In the genomic region with DNA sequence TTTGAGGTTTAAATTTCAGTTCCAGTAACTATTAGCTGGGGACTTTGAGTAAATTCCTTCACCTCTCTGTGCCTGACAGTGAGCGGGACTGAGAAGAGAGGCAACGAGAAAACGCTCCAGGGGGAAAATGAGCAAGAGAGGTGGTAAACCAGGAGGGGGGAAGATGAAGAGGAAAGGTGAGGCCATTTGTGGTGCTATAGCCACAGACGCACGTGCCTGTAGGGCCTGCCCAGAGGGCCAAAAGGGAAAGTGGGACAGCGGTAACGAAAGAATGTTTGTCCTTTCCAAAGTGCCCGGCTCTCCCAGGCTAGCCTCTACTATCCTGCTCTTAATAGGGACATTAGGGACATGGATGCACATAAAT, we compare ENCODE assay signal across 24 cellular contexts.
"Had no signal": no experiment of that assay in that cellular context is flagged by ENCODE, and none has a peak within 500 bp of the region (broad histone marks: within the 10 kb centered on the region; RNA-seq: fewer than 3 reads in every experiment).

No MANE protein-coding gene starts in this region.

- H3K36me3 Mint-ChIP-seq: immature natural killer cell; naive thymus-derived CD8-positive, alpha-beta T cell had no signal

- DNase-seq: activated CD4-positive, alpha-beta memory T cell treated with anti-CD3 and anti-CD28 coated beads, Interleukin-2, amount 10 ng/mL, durations not matched to agents 7 days and 5 days; activated CD4-positive, alpha-beta T cell treated with anti-CD3 and anti-CD28 coated beads, Interleukin-2, amount 10 ng/mL, durations not matched to agents 7 days and 5 days; activated CD4-positive, CD25-positive, alpha-beta regulatory T cell treated with anti-CD3 and anti-CD28 coated beads, Interleukin-2, amount 50 U/mL, for 72 hours; activated CD8-positive, alpha-beta memory T cell treated with anti-CD3 and anti-CD28 coated beads, Interleukin-2, amount 50 U/mL, for 48 hours; activated gamma-delta T cell treated with Interleukin-2 at 50 U/mL for 16 hours; activated naive CD4-positive, alpha-beta T cell treated with anti-CD3 and anti-CD28 coated beads, Interleukin-2, amount 50 U/mL, for 16 hours; activated T-cell treated with anti-CD3 and anti-CD28 coated beads, Interleukin-2, amount 50 U/mL, for 24 hours; amniotic stem cell; dermis blood vessel endothelial cell; effector CD4-positive, alpha-beta T cell; foreskin melanocyte; immature natural killer cell; kidney; lower lobe of right lung; mesenchymal stem cell; naive thymus-derived CD8-positive, alpha-beta T cell; stimulated activated CD4-positive, alpha-beta T cell treated with anti-CD3 and anti-CD28 coated beads, Interleukin-15, amount 100 ng/mL, for 24 hours; stimulated activated naive CD4-positive, alpha-beta T cell; T-helper 2 cell; transverse colon; uterus had no signal

- H3K4me1 Mint-ChIP-seq: activated CD4-positive, alpha-beta memory T cell treated with anti-CD3 and anti-CD28 coated beads, Interleukin-2, amount 10 ng/mL, durations not matched to agents 7 days and 5 days; activated CD4-positive, alpha-beta T cell treated with anti-CD3 and anti-CD28 coated beads, Interleukin-2, amount 10 ng/mL, durations not matched to agents 7 days and 5 days; activated T-helper 17 cell treated with anti-CD3 and anti-CD28 coated beads, Interleukin-2, amount 50 U/mL, for 72 hours; immature natural killer cell had no signal

- H3K9me3 ChIP-seq: esophagus muscularis mucosa, lower lobe of right lung, suprapubic skin, transverse colon, uterus had no signal

- H3K27me3 Mint-ChIP-seq: activated CD4-positive, alpha-beta memory T cell treated with anti-CD3 and anti-CD28 coated beads, Interleukin-2, amount 10 ng/mL, durations not matched to agents 7 days and 5 days; activated CD4-positive, alpha-beta T cell treated with anti-CD3 and anti-CD28 coated beads, Interleukin-2, amount 10 ng/mL, durations not matched to agents 7 days and 5 days had no signal

- H3K27ac Mint-ChIP-seq: activated CD4-positive, alpha-beta memory T cell treated with anti-CD3 and anti-CD28 coated beads, Interleukin-2, amount 10 ng/mL, durations not matched to agents 7 days and 5 days; activated CD4-positive, alpha-beta T cell treated with anti-CD3 and anti-CD28 coated beads, Interleukin-2, amount 10 ng/mL, durations not matched to agents 7 days and 5 days; activated T-cell treated with anti-CD3 and anti-CD28 coated beads, Interleukin-2, amount 50 U/mL, for 24 hours; activated T-helper 17 cell treated with anti-CD3 and anti-CD28 coated beads, Interleukin-2, amount 50 U/mL, for 72 hours; immature natural killer cell; naive thymus-derived CD8-positive, alpha-beta T cell had no signal

- ATAC-seq: activated T-helper 17 cell treated with anti-CD3 and anti-CD28 coated beads, Interleukin-2, amount 50 U/mL, for 72 hours; naive thymus-derived CD8-positive, alpha-beta T cell had no signal

- H3K4me1 ChIP-seq: esophagus muscularis mucosa, lower lobe of right lung, suprapubic skin, uterus had no signal

- H3K36me3 ChIP-seq: esophagus muscularis mucosa, lower lobe of right lung, transverse colon, uterus had no signal

- H3K9me3 Mint-ChIP-seq: activated CD4-positive, alpha-beta memory T cell treated with anti-CD3 and anti-CD28 coated beads, Interleukin-2, amount 10 ng/mL, durations not matched to agents 7 days and 5 days; activated CD4-positive, alpha-beta T cell treated with anti-CD3 and anti-CD28 coated beads, Interleukin-2, amount 10 ng/mL, durations not matched to agents 7 days and 5 days; activated T-cell treated with anti-CD3 and anti-CD28 coated beads, Interleukin-2, amount 50 U/mL, for 24 hours; immature natural killer cell had no signal

- H3K27ac ChIP-seq: suprapubic skin, uterus had no signal

- H3K27me3 ChIP-seq: esophagus muscularis mucosa, suprapubic skin, transverse colon, uterus had no signal

- H3K4me3 ChIP-seq: esophagus muscularis mucosa, lower lobe of right lung, suprapubic skin, transverse colon, uterus had no signal

- H3K4me3 Mint-ChIP-seq: activated CD4-positive, alpha-beta memory T cell treated with anti-CD3 and anti-CD28 coated beads, Interleukin-2, amount 10 ng/mL, durations not matched to agents 7 days and 5 days; activated CD4-positive, alpha-beta T cell treated with anti-CD3 and anti-CD28 coated beads, Interleukin-2, amount 10 ng/mL, durations not matched to agents 7 days and 5 days; activated T-cell treated with anti-CD3 and anti-CD28 coated beads, Interleukin-2, amount 50 U/mL, for 24 hours; activated T-helper 17 cell treated with anti-CD3 and anti-CD28 coated beads, Interleukin-2, amount 50 U/mL, for 72 hours; immature natural killer cell; naive thymus-derived CD8-positive, alpha-beta T cell had no signal
